Comparison of ENCODE assay signal across 9 cellular contexts in genomic region chr11:65204646-65205601, GRCh38. TPM values are rescaled to one million over a fixed set of nuclear protein-coding genes. Genes with fewer than 3 reads are reported as not detected.
DNase-seq lines count a peak whose midpoint lies in the region; ATAC-seq, FAIRE-seq and TF ChIP-seq lines count a peak whose summit lies in the region.
"Had no signal": no experiment of that assay in that cellular context is flagged by ENCODE, and none has a peak within 500 bp of the region (broad histone marks: within the 10 kb centered on the region; RNA-seq: fewer than 3 reads in every experiment).

No MANE protein-coding gene starts in this region.

- H3K36me3 Mint-ChIP-seq in CD8-positive, alpha-beta memory T cell: peaks cover 0 to 74% (median 2%) of the 10 kb centered on the region in 3 donors
- peaks cover 20% of the 10 kb centered on the region for H3K36me3 Mint-ChIP-seq in T-cell

- no peak for FAIRE-seq in bronchial epithelial cell (lab: Jason Lieb, UNC)

- H3K27me3 Mint-ChIP-seq in CD8-positive, alpha-beta memory T cell: no peaks in the 10 kb centered on the region
- no peaks in the 10 kb centered on the region for H3K27me3 Mint-ChIP-seq in T-cell

- H3K9me3 Mint-ChIP-seq in CD8-positive, alpha-beta memory T cell: no peaks in the 10 kb centered on the region
- H3K9me3 Mint-ChIP-seq in T-cell: no peaks in the 10 kb centered on the region

- H3K9me3 ChIP-seq in CD8-positive, alpha-beta memory T cell (ENCODE audit: low read length): no peaks in the 10 kb centered on the region
- no peaks in the 10 kb centered on the region for H3K9me3 ChIP-seq in HEK293 (ENCODE audit: control insufficient read depth, insufficient read depth, low read depth, low read length)

- peak; percentile 48 to 71 (median 60) for ATAC-seq in T-cell (replicated peaks in 1 of 4)
- ATAC-seq in HG02981 (IDR thresholded peaks at IDR 0.05; ENCODE audit: unreplicated experiment): no peak
- ATAC-seq in HG03095 (IDR thresholded peaks at IDR 0.05; ENCODE audit: unreplicated experiment): no peak

- H3K27me3 ChIP-seq in CD8-positive, alpha-beta memory T cell (ENCODE audit: insufficient read depth, low read length, poor library complexity, severe bottlenecking): no peaks in the 10 kb centered on the region
- no peaks in the 10 kb centered on the region for H3K27me3 ChIP-seq in bronchial epithelial cell (ENCODE audit: control insufficient read depth, insufficient read depth, low read length)

- peaks cover 24% of the 10 kb centered on the region for H3K36me3 ChIP-seq in CD8-positive, alpha-beta memory T cell (ENCODE audit: insufficient read depth, low read length)
- peaks cover 0 to 50% of the 10 kb centered on the region in 2 experiments; a peak in 2 of 3 replicates for H3K36me3 ChIP-seq in HEK293 (ENCODE audit: control insufficient read depth in 2 of 2, insufficient read depth in 1 of 2, low read length in 2 of 2)
- peaks cover 49% of the 10 kb centered on the region for H3K36me3 ChIP-seq in bronchial epithelial cell (ENCODE audit: control insufficient read depth, insufficient read depth, low read length)

- H3K27ac Mint-ChIP-seq in CD8-positive, alpha-beta memory T cell: peak overlapping the region in 1 of 8 donors; percentile 87
- H3K27ac Mint-ChIP-seq in T-cell: no peak overlapping the region

- H3K4me1 Mint-ChIP-seq in CD8-positive, alpha-beta memory T cell: peaks cover 4% of the 10 kb centered on the region in 3 donors
- H3K4me1 Mint-ChIP-seq in T-cell: peaks cover 0 to 7% (median 5%) of the 10 kb centered on the region in 3 donors

- no peak overlapping the region for H3K4me3 Mint-ChIP-seq in CD8-positive, alpha-beta memory T cell
- no peak overlapping the region for H3K4me3 Mint-ChIP-seq in T-cell

- DNase-seq in CD8-positive, alpha-beta memory T cell: peak; percentile 17 to 62 (median 35)
- DNase-seq in T-cell: peak in 27 of 34 experiments; percentile 9 to 53 (median 38)
- DNase-seq in bronchial epithelial cell (ENCODE audit: low read depth): no peak
- DNase-seq in kidney tubule cell (ENCODE audit: low spot score): peak; percentile 40
- peak; percentile 26 for DNase-seq in stimulated activated CD8-positive, alpha-beta memory T cell treated with anti-CD3 and anti-CD28 coated beads, Interleukin-7, amount 100 ng/mL, for 24 hours (ENCODE audit: low read depth)

- TF ChIP-seq CTCF in HEK293 (tag by site-specific recombination; IDR thresholded peaks at IDR 0.05): peak; percentile 81
- TF ChIP-seq CTCF in bronchial epithelial cell (IDR thresholded peaks at IDR 0.05; ENCODE audit: insufficient read depth, low read length, severe bottlenecking): peak; percentile 92

- POLR2A ChIA-PET in CD8-positive, alpha-beta memory T cell (lab: Charles Lee): interaction anchor here (1.0 kb wide), 1 partner anchor 113 kb away, joined by 5 read pairs; no protein-coding TSS in a partner anchor
- POLR2A ChIA-PET in HEK293 (lab: Yijun Ruan, JAX) (interaction anchor here (1.3 kb wide), 1 partner anchor 57 kb away, joined by 4 read pairs; the partner anchor contains the start of gene POLA2), T-cell (lab: Charles Lee) (no interaction called here)

- H3K4me3 ChIP-seq in CD8-positive, alpha-beta memory T cell (ENCODE audit: low read length): no peak overlapping the region
- H3K4me3 ChIP-seq in HEK293 (ENCODE audit: low read depth, low read length) (no peak overlapping the region), bronchial epithelial cell (ENCODE audit: low read depth, low read length) (no peak overlapping the region)

- CTCF ChIA-PET in CD8-positive, alpha-beta memory T cell (lab: Charles Lee): interaction anchor here (0.9 to 3.0 kb wide), 6 partner anchors 16 to 307 kb away, joined by 3 to 19 read pairs (median 3); partner anchors contain the start of gene CDC42EP2
- CTCF ChIA-PET in HEK293 (lab: Yijun Ruan, JAX): interaction anchor here (0.6 to 5.0 kb wide), 23 partner anchors 8 to 125 kb away, joined by 3 to 62 read pairs (median 4); partner anchors contain the start of gene CDC42EP2
- CTCF ChIA-PET in T-cell (lab: Charles Lee): interaction anchor here in 1 of 2 donors (1.4 kb wide), 1 partner anchor 125 kb away, joined by 3 read pairs; no protein-coding TSS in a partner anchor

- no peak overlapping the region for H3K27ac ChIP-seq in CD8-positive, alpha-beta memory T cell (ENCODE audit: low read depth, low read length)
- no peak overlapping the region for H3K27ac ChIP-seq in HEK293 (ENCODE audit: extremely low read depth, low read depth, low read length)

- no peaks in the 10 kb centered on the region for H3K4me1 ChIP-seq in CD8-positive, alpha-beta memory T cell (ENCODE audit: insufficient read depth, low read length)
- no peaks in the 10 kb centered on the region for H3K4me1 ChIP-seq in HEK293 (ENCODE audit: control insufficient read depth, insufficient read depth, low read length)

TF ChIP-seq in HEK293, 187 proteins besides CTCF, POLR2A, EP300 and RAD21 (continues in another document):
- TF ChIP-seq ZNF76 (tag by site-specific recombination; IDR thresholded peaks at IDR 0.05; ENCODE audit: borderline replicate concordance, low read depth) (0 out of 2 replicates have a peak, but pooled peaks have one; percentile 31), PRDM10 (tag by site-specific recombination; IDR thresholded peaks at IDR 0.05) (0 out of 2 replicates have a peak, but pooled peaks have one; percentile 15), ZIC2 (tag by site-specific recombination; IDR thresholded peaks at IDR 0.05) (peak; percentile 48; the same call in 1 of the 2 replicates), ZNF398 (tag by site-specific recombination; IDR thresholded peaks at IDR 0.05) (peak; percentile 77), ZNF2 (tag by site-specific recombination; IDR thresholded peaks at IDR 0.05) (no peak), ZNF654 (tag by site-specific recombination; IDR thresholded peaks at IDR 0.05; ENCODE audit: low read depth) (peak; percentile 67), ZNF391 (tag by site-specific recombination; IDR thresholded peaks at IDR 0.05; ENCODE audit: borderline replicate concordance, low read depth) (0 out of 2 replicates have a peak, but pooled peaks have one; percentile 37), IKZF3 (tag by site-specific recombination; IDR thresholded peaks at IDR 0.05) (peak; percentile 63), GFI1B (tag by site-specific recombination; IDR thresholded peaks at IDR 0.05) (peak; percentile 40; the same call in 1 of the 2 replicates), ATF2 (tag by site-specific recombination; IDR thresholded peaks at IDR 0.05; ENCODE audit: low read depth) (no peak)

RNA-seq across cellular contexts. Expression of gene CAPN1, which starts 23.2 kb away (rescaled TPM):
- 10 to 100 TPM; 88.2 to 92.0 TPM for total RNA-seq in CD8-positive, alpha-beta memory T cell
- 110 TPM for polyA plus RNA-seq in CD8-positive, alpha-beta memory T cell
- total RNA-seq in T-cell: 100 to 1,000 TPM in 4 of 5 donors, 10 to 100 TPM in 1; 98.4 to 171 (median 143) TPM
- total RNA-seq in bronchial epithelial cell: 136 and 165 TPM in 2 replicates

RNA-seq across cellular contexts. Expression of gene SPDYC, which starts 34.9 kb away (rescaled TPM):
- total RNA-seq in CD8-positive, alpha-beta memory T cell: not detected
- not detected for polyA plus RNA-seq in CD8-positive, alpha-beta memory T cell
- total RNA-seq in T-cell (not detected), bronchial epithelial cell (not detected in 2 replicates)
- total RNA-seq: T-helper 2 cell treated with Interferon-gamma antibody and Interleukin-4, amounts not matched to agents 100 ng/mL and 5 ng/mL, for 36 hours had no signal

RNA-seq across cellular contexts. Expression of gene POLA2, which starts 56.8 kb away (rescaled TPM):
- total RNA-seq in CD8-positive, alpha-beta memory T cell: 10 to 100 TPM; 75.6 to 78.8 TPM
- 11.0 TPM for polyA plus RNA-seq in CD8-positive, alpha-beta memory T cell
- total RNA-seq in T-cell (10 to 100 TPM; 15.1 to 24.2 (median 20.4) TPM), bronchial epithelial cell (1.3 and 1.6 TPM in 2 replicates)

Comparison
In these comparisons a context has a peak if more than half of its experiments do, and no peak if none do; other contexts are left out.
1. ATAC-seq: peak in T-cell (4 of 4); none in HG02981 (single experiment) and HG03095 (single experiment).
2. POLR2A ChIA-PET loops: an anchor here in CD8-positive, alpha-beta memory T cell (1.0 kb wide) and HEK293 (1.3 kb wide); none called in T-cell.